25 cellular contexts compared by ENCODE assay signal in the genomic region with DNA sequence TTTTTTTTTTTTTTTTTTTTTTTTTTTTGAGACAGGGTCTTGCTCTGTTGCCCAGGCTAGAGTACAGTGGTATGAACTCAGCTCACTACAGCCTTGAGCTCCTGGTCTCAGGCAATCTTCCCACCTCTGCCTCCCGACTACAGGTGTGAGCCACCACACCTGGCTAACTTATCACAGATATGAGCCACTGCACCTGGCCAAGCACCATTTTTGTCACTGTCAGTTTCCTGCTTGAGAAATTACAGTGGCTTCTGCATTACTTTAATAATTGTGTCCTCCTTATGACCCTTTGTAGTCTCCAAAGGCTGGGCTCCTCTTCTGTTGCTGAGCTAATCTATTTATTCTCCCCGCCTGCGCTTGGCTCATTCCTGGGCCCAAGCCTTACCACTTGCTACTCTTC. TPM values are rescaled to one million over a fixed set of nuclear protein-coding genes. Genes with fewer than 3 reads are reported as not detected.
"Had no signal": no experiment of that assay in that cellular context is flagged by ENCODE, and none has a peak within 500 bp of the region (broad histone marks: within the 10 kb centered on the region; RNA-seq: fewer than 3 reads in every experiment).

No MANE protein-coding gene starts in this region.

- DNase-seq: KBM-7, MG63, NCI-H1092 treated with DMSO at 0.1 percent for 48 hours, NCI-H1436, NCI-H187, NCI-H2029, NCI-H2081 treated with DMSO at 0.1 percent for 48 hours, NCI-H2171, NCI-H226, NCI-H446, NCI-H510A, NCI-H524 treated with DMSO at 0.1 percent for 48 hours, NCI-H69, NCI-H774, OCI-M1, PC-9, Peyer's patch, Right ventricle myocardium superior, SIG-M5, T-helper 1 cell had no signal

- H3K9me3 ChIP-seq: MG63, Peyer's patch, SJSA1 had no signal

- H3K4me3 ChIP-seq: MG63, PC-9, Peyer's patch, SJSA1, SK-N-MC had no signal

- H3K4me1 ChIP-seq: Peyer's patch, SJSA1 had no signal

- H3K27ac ChIP-seq: HL-60, PC-9, Peyer's patch, SJSA1, SK-N-MC had no signal

- H3K4me2 ChIP-seq: PC-9 had no signal

- H3K36me3 ChIP-seq: MG63, Peyer's patch, SJSA1 had no signal

- H3K27me3 ChIP-seq: MG63, Peyer's patch, SJSA1 had no signal

- H2AFZ ChIP-seq: PC-9 had no signal

RNA-seq across cellular contexts. Expression of gene UBE2L5, which starts 16.0 kb away (rescaled TPM):
- total RNA-seq: LHCN-M2, PC-9, Peyer's patch, Right ventricle myocardium superior, RPMI7951, SJSA1 had no signal
